In genomic region chr14:60734465-60735242, GRCh38 we compare ENCODE assay signal across 8 cellular contexts. TPM values are rescaled to one million over a fixed set of nuclear protein-coding genes. Genes with fewer than 3 reads are reported as not detected.
A peak's percentile ranks its signal among the peaks of the same experiment; 100 is the strongest.
DNase-seq lines count a peak whose midpoint lies in the region; ATAC-seq and TF ChIP-seq lines count a peak whose summit lies in the region.

MNAT1 (plus strand) TSS chr14:60734761; CDS start chr14:60734863, 102 bp downstream.

- H3K4me1 Mint-ChIP-seq in Calu3 (ENCODE audit: low read depth, unreplicated experiment) = peaks cover 8% of the 10 kb centered on the region

- DNase-seq in Calu3 = peak; percentile 83
- peak in 72 of 76 experiments; percentile 12 to 81 (median 58) for DNase-seq in HUDEP-2 (lab: John Stamatoyannopoulos, UW; ENCODE audit: unreplicated experiment in 76 of 76)
- DNase-seq in activated T-cell treated with anti-CD3 and anti-CD28 coated beads for 24 hours (ENCODE audit: low read depth) = peak; percentile 75
- DNase-seq in stimulated activated CD8-positive, alpha-beta memory T cell treated with anti-CD3 and anti-CD28 coated beads, Interleukin-7, amount 100 ng/mL, for 4 hours (ENCODE audit: low read depth in 2 of 2) = peak; percentile 52 to 65

- H2AFZ ChIP-seq in OCI-LY1 (ENCODE audit: low read length) = peak within 1 kb of the TSS; percentile 92

- no peaks in the 10 kb centered on the region for H3F3A ChIP-seq in OCI-LY1 (ENCODE audit: insufficient read depth, low read length)

- H3K27me3 Mint-ChIP-seq in Calu3 (ENCODE audit: unreplicated experiment) = no peaks in the 10 kb centered on the region

- peaks cover 16% of the 10 kb centered on the region for H3K36me3 Mint-ChIP-seq in Calu3 (ENCODE audit: insufficient read depth, unreplicated experiment)

- ATAC-seq in GM21381 (IDR thresholded peaks at IDR 0.05; ENCODE audit: unreplicated experiment) (peak; percentile 97), esophagus mucosa (peak; percentile 78)

- peaks cover 21% of the 10 kb centered on the region for H3K4me1 ChIP-seq in OCI-LY1 (ENCODE audit: insufficient read depth, low read length, severe bottlenecking)
- H3K4me1 ChIP-seq in muscle layer of duodenum (ENCODE audit: control insufficient read depth in 1 of 2, insufficient read depth in 2 of 2, low read length in 2 of 2) = peaks cover 6 to 13% of the 10 kb centered on the region in 2 donors

- no peaks in the 10 kb centered on the region for H3K9me2 ChIP-seq in OCI-LY1 (ENCODE audit: low read depth, low read length)

- peak within 1 kb of the TSS; percentile 98 for H3K9ac ChIP-seq in OCI-LY1 (ENCODE audit: low read length)

- BruUV-seq in Calu3 (replicated peaks; lab: Mats Ljungman, UMichigan) = no TSS peak

- CTCF ChIA-PET in Calu3 (lab: Charles Lee) = interaction anchor here (0.9 kb wide), 1 partner anchor 11 kb away, joined by 5 read pairs; the partner anchor contains the start of gene SIX4

- intact Hi-C loops in Calu3 (cut with micrococcal nuclease; ENCODE audit: unreplicated experiment) = loop anchor here (1.0 kb wide), 1 partner anchor 10 kb away; the partner anchor contains the start of gene SIX4

- H3K9me3 Mint-ChIP-seq in Calu3 (ENCODE audit: low read depth, unreplicated experiment) = no peaks in the 10 kb centered on the region

- peak within 1 kb of the TSS; percentile 63 for H3K27ac Mint-ChIP-seq in Calu3 (ENCODE audit: unreplicated experiment)

- H4K20me1 ChIP-seq in OCI-LY1 (ENCODE audit: insufficient read depth, low read length) = no peaks in the 10 kb centered on the region

- peaks cover 38% of the 10 kb centered on the region for H3K79me2 ChIP-seq in OCI-LY1 (ENCODE audit: insufficient read depth, low read length)

- peak within 1 kb of the TSS; percentile 81 for H3K4me3 Mint-ChIP-seq in Calu3 (ENCODE audit: low read depth, unreplicated experiment)

- H3K9me3 ChIP-seq in OCI-LY1 (ENCODE audit: low read length) (no peaks in the 10 kb centered on the region), muscle layer of duodenum (ENCODE audit: control insufficient read depth in 1 of 2, low read length in 2 of 2) (no peaks in the 10 kb centered on the region)

- H3K27ac ChIP-seq in OCI-LY1 (ENCODE audit: low read depth, low read length, poor library complexity, severe bottlenecking) (no peak within 1 kb of the TSS), muscle layer of duodenum (ENCODE audit: low read length) (peak within 1 kb of the TSS; percentile 78)

- H3K27me3 ChIP-seq in OCI-LY1 (ENCODE audit: insufficient read depth, low read length) (no peaks in the 10 kb centered on the region), muscle layer of duodenum (ENCODE audit: low read depth, low read length) (no peaks in the 10 kb centered on the region)

- peak within 1 kb of the TSS; percentile 100 for H3K4me3 ChIP-seq in OCI-LY1 (ENCODE audit: low read depth, low read length, poor library complexity, severe bottlenecking)
- H3K4me3 ChIP-seq in muscle layer of duodenum (ENCODE audit: low read depth in 1 of 2, low read length in 2 of 2) = peak within 1 kb of the TSS; percentile 93 to 95

- TF ChIP-seq CTCF in Calu3 (IDR thresholded peaks at IDR 0.05; ENCODE audit: unreplicated experiment) (no peak), OCI-LY1 (IDR thresholded peaks at IDR 0.05; ENCODE audit: low read length) (no peak)

- H3K36me3 ChIP-seq in OCI-LY1 (ENCODE audit: insufficient read depth, low read length) (no peaks in the 10 kb centered on the region), muscle layer of duodenum (ENCODE audit: control insufficient read depth in 1 of 2, insufficient read depth in 2 of 2, low read length in 2 of 2) (no peaks in the 10 kb centered on the region)

- peak within 1 kb of the TSS; percentile 80 for H3K4me2 ChIP-seq in OCI-LY1 (ENCODE audit: low read length)

RNA-seq across cellular contexts. Expression of gene MNAT1, which starts in this region (rescaled TPM):
- total RNA-seq in Calu3 (2022) (44.6 and 48.0 TPM in 2 replicates), esophagus mucosa (25.3 TPM)
